12 cellular contexts compared by ENCODE assay signal in genomic region chr7:41886257-41886905, GRCh38.
DNase-seq lines count a peak whose midpoint lies in the region; ATAC-seq, FAIRE-seq and TF ChIP-seq lines count a peak whose summit lies in the region.
"Had no signal": no experiment of that assay in that cellular context is flagged by ENCODE, and none has a peak within 500 bp of the region (broad histone marks: within the 10 kb centered on the region; RNA-seq: fewer than 3 reads in every experiment).

No MANE protein-coding gene starts in this region.

- H3K27me3 ChIP-seq in SJCRH30 (peaks cover 17% of the 10 kb centered on the region), MM.1S (replicated peaks; ENCODE audit: insufficient read depth, low read length) (no peaks in the 10 kb centered on the region)
- H3K27me3 ChIP-seq: cardiac muscle cell had no signal

- H3K9ac ChIP-seq in MM.1S (ENCODE audit: low read length): no peak overlapping the region

- no peak overlapping the region for H3K4me2 ChIP-seq in MM.1S (ENCODE audit: low read depth, low read length)

- no peaks in the 10 kb centered on the region for H4K20me1 ChIP-seq in MM.1S (ENCODE audit: insufficient read depth, low read length)

- H3K27ac ChIP-seq in SJCRH30: no peak overlapping the region
- H3K27ac ChIP-seq in MM.1S (ENCODE audit: low read length): no peak overlapping the region
- H3K27ac ChIP-seq: cardiac muscle cell had no signal

- DNase-seq in RCC 7860 (ENCODE audit: low spot score): peak; percentile 79
- peak; percentile 85 for DNase-seq in fibroblast of the conjunctiva (ENCODE audit: low read depth)
- peak; percentile 100 for DNase-seq in skeletal muscle cell (ENCODE audit: low read depth)
- no peak for DNase-seq in SJCRH30
- no peak for DNase-seq in NCI-H187 (lab: John Stamatoyannopoulos, UW)
- DNase-seq in MM.1S: no peak
- DNase-seq: activated CD4-positive, CD25-positive, alpha-beta regulatory T cell; lower lobe of right lung; NCI-H2029 had no signal

- no peaks in the 10 kb centered on the region for H3K79me2 ChIP-seq in MM.1S (ENCODE audit: low read length)

- H3K4me1 ChIP-seq in SJCRH30 (no peaks in the 10 kb centered on the region), MM.1S (ENCODE audit: low read length) (peaks cover 14% of the 10 kb centered on the region)

- H3K9me3 ChIP-seq in SJCRH30 (replicated peaks): no peaks in the 10 kb centered on the region
- H3K9me3 ChIP-seq in MM.1S (replicated peaks; ENCODE audit: insufficient read depth, low read length): no peaks in the 10 kb centered on the region
- H3K9me3 ChIP-seq: lower lobe of right lung had no signal

- H3K9me2 ChIP-seq in MM.1S (replicated peaks; ENCODE audit: insufficient read depth, low read length): no peaks in the 10 kb centered on the region

- no peak for TF ChIP-seq CTCF in MM.1S (IDR thresholded peaks at IDR 0.05; ENCODE audit: low read length)

- ATAC-seq in GM18868 (IDR thresholded peaks at IDR 0.05; ENCODE audit: unreplicated experiment) (peak; percentile 22), HG03095 (IDR thresholded peaks at IDR 0.05; ENCODE audit: unreplicated experiment) (no peak)

- FAIRE-seq in RCC 7860 (lab: Jason Lieb, UNC): peak; percentile 87

- H3K36me3 ChIP-seq in SJCRH30 (no peaks in the 10 kb centered on the region), MM.1S (replicated peaks; ENCODE audit: insufficient read depth, low read length) (no peaks in the 10 kb centered on the region)
- H3K36me3 ChIP-seq: cardiac muscle cell, lower lobe of right lung had no signal

- no peak overlapping the region for H2AFZ ChIP-seq in MM.1S (ENCODE audit: low read length)

- H3K4me3 ChIP-seq in skeletal muscle cell (ENCODE audit: low read depth, low read length) (no peak overlapping the region), SJCRH30 (no peak overlapping the region), MM.1S (ENCODE audit: low read length) (no peak overlapping the region)
- H3K4me3 ChIP-seq: cardiac muscle cell, lower lobe of right lung had no signal

- peaks cover 11% of the 10 kb centered on the region for H3F3A ChIP-seq in MM.1S (ENCODE audit: insufficient read depth, low read length)

Comparison
In these comparisons a context has a peak if more than half of its experiments do, and no peak if none do; other contexts are left out.
1. DNase-seq: peak in RCC 7860 (single experiment), fibroblast of the conjunctiva (single experiment) and skeletal muscle cell (single experiment); none in SJCRH30 (0 of 2), NCI-H187 (0 of 2) and MM.1S (single experiment).